Comparison of ENCODE assay signal across 18 cellular contexts in genomic region chr11:123206671-123207421, GRCh38. TPM values are rescaled to one million over a fixed set of nuclear protein-coding genes. Genes with fewer than 3 reads are reported as not detected.
DNase-seq lines count a peak whose midpoint lies in the region; ATAC-seq and TF ChIP-seq lines count a peak whose summit lies in the region.
"Had no signal": no experiment of that assay in that cellular context is flagged by ENCODE, and none has a peak within 500 bp of the region (broad histone marks: within the 10 kb centered on the region; RNA-seq: fewer than 3 reads in every experiment).

No MANE protein-coding gene starts in this region.

- H3K4me3 Mint-ChIP-seq in MCF 10A (ENCODE audit: unreplicated experiment): no peak overlapping the region
- no peak overlapping the region for H3K4me3 Mint-ChIP-seq in endothelial cell (ENCODE audit: unreplicated experiment)
- H3K4me3 Mint-ChIP-seq in neural crest cell: peak overlapping the region; percentile 1
- no peak overlapping the region for H3K4me3 Mint-ChIP-seq in CD4-positive, alpha-beta T cell
- H3K4me3 Mint-ChIP-seq: activated CD4-positive, alpha-beta memory T cell treated with anti-CD3 and anti-CD28 coated beads, Interleukin-2, amount 10 ng/mL, durations not matched to agents 7 days and 5 days; activated naive CD8-positive, alpha-beta T cell had no signal

- no peak for ATAC-seq in GM21515 (IDR thresholded peaks at IDR 0.05; ENCODE audit: unreplicated experiment)
- no peak for ATAC-seq in CD4-positive, alpha-beta T cell (ENCODE audit: poor library complexity)

- no peaks in the 10 kb centered on the region for H3K9me3 ChIP-seq in CD4-positive, alpha-beta T cell (ENCODE audit: control insufficient read depth, low read length)
- H3K9me3 ChIP-seq: BLaER1, heart left ventricle had no signal

- no peaks in the 10 kb centered on the region for H3K27me3 ChIP-seq in CD4-positive, alpha-beta T cell (ENCODE audit: control insufficient read depth, insufficient read depth, low read length)
- H3K27me3 ChIP-seq: BLaER1 had no signal

- CTCF ChIA-PET in MCF 10A (lab: Yijun Ruan, JAX): interaction anchor here (0.8 to 1.3 kb wide), 4 partner anchors 11 to 268 kb away, joined by 3 to 4 read pairs (median 3); partner anchors contain the start of gene CLMP
- CTCF ChIA-PET in CD4-positive, alpha-beta T cell (lab: Charles Lee): interaction anchor here (0.9 kb wide), 1 partner anchor 20 kb away, joined by 3 read pairs; no protein-coding TSS in a partner anchor

- in situ Hi-C loops in T47D (cut with HindIII; ENCODE audit: low pct_unique_long_range_greater_than_20kb, low sequenced_read_pairs): no loop called here

- intact Hi-C loops in MCF 10A (cut with micrococcal nuclease): no loop called here
- intact Hi-C loops in CD4-positive, alpha-beta T cell (cut with DNase I, micrococcal nuclease): no loop called here

- POLR2A ChIA-PET in MCF 10A (lab: Yijun Ruan, JAX): interaction anchor here (0.6 kb wide), 1 partner anchor 88 kb away, joined by 3 read pairs; no protein-coding TSS in a partner anchor
- POLR2A ChIA-PET in CD4-positive, alpha-beta T cell (lab: Charles Lee): no interaction called here

- TF ChIP-seq CTCF in MCF 10A (IDR thresholded peaks at IDR 0.05; ENCODE audit: unreplicated experiment) (no peak), endothelial cell (IDR thresholded peaks at IDR 0.05; ENCODE audit: unreplicated experiment) (no peak), neural crest cell (conservative IDR thresholded peaks at IDR 0.05) (no peak)
- no peak for TF ChIP-seq CTCF in CD4-positive, alpha-beta T cell (IDR thresholded peaks at IDR 0.05)

- no peaks in the 10 kb centered on the region for H3K27me3 Mint-ChIP-seq in MCF 10A (ENCODE audit: insufficient read depth, unreplicated experiment)
- H3K27me3 Mint-ChIP-seq in endothelial cell (ENCODE audit: unreplicated experiment): no peaks in the 10 kb centered on the region
- H3K27me3 Mint-ChIP-seq in neural crest cell (ENCODE audit: low read depth): peaks cover 3% of the 10 kb centered on the region
- peaks cover 39% of the 10 kb centered on the region for H3K27me3 Mint-ChIP-seq in CD4-positive, alpha-beta T cell

- H3K9me3 Mint-ChIP-seq in MCF 10A (ENCODE audit: unreplicated experiment) (no peaks in the 10 kb centered on the region), endothelial cell (ENCODE audit: unreplicated experiment) (no peaks in the 10 kb centered on the region), neural crest cell (no peaks in the 10 kb centered on the region)
- no peaks in the 10 kb centered on the region for H3K9me3 Mint-ChIP-seq in CD4-positive, alpha-beta T cell
- H3K9me3 Mint-ChIP-seq: activated CD4-positive, alpha-beta memory T cell treated with anti-CD3 and anti-CD28 coated beads, Interleukin-2, amount 10 ng/mL, durations not matched to agents 7 days and 5 days had no signal

- no peak overlapping the region for H3K27ac ChIP-seq in CD4-positive, alpha-beta T cell (ENCODE audit: low read depth, low read length)
- H3K27ac ChIP-seq: BLaER1, VCaP had no signal

- DNase-seq in T47D (ENCODE audit: low read depth in 1 of 2, low spot score in 1 of 2) (peak; percentile 50 to 76), MCF 10A (ENCODE audit: unreplicated experiment) (no peak), endothelial cell (ENCODE audit: low spot score) (no peak), neural crest cell (ENCODE audit: low read depth, low spot score) (no peak), OCI-M2 (lab: John Stamatoyannopoulos, UW; ENCODE audit: unreplicated experiment) (no peak), NCI-H526 (lab: John Stamatoyannopoulos, UW) (no peak)
- DNase-seq in CD4-positive, alpha-beta T cell: no peak
- DNase-seq: activated CD4-positive, alpha-beta memory T cell treated with anti-CD3 and anti-CD28 coated beads, Interleukin-2, amount 10 ng/mL, durations not matched to agents 7 days and 5 days; DMS153; heart left ventricle; NCI-H146; NCI-H345; small intestine; T-helper 1 cell had no signal

- peaks cover 14% of the 10 kb centered on the region for H3K4me1 Mint-ChIP-seq in MCF 10A (ENCODE audit: insufficient read depth, unreplicated experiment)
- peaks cover 11% of the 10 kb centered on the region for H3K4me1 Mint-ChIP-seq in endothelial cell (ENCODE audit: unreplicated experiment)
- peaks cover 57% of the 10 kb centered on the region for H3K4me1 Mint-ChIP-seq in neural crest cell
- no peaks in the 10 kb centered on the region for H3K4me1 Mint-ChIP-seq in CD4-positive, alpha-beta T cell (ENCODE audit: low read depth)
- H3K4me1 Mint-ChIP-seq: activated CD4-positive, alpha-beta memory T cell treated with anti-CD3 and anti-CD28 coated beads, Interleukin-2, amount 10 ng/mL, durations not matched to agents 7 days and 5 days had no signal

- no peaks in the 10 kb centered on the region for H3K36me3 Mint-ChIP-seq in MCF 10A (ENCODE audit: insufficient read depth, unreplicated experiment)
- H3K36me3 Mint-ChIP-seq in endothelial cell (ENCODE audit: low read depth, unreplicated experiment): no peaks in the 10 kb centered on the region
- H3K36me3 Mint-ChIP-seq in neural crest cell (ENCODE audit: low read depth): no peaks in the 10 kb centered on the region
- no peaks in the 10 kb centered on the region for H3K36me3 Mint-ChIP-seq in CD4-positive, alpha-beta T cell (ENCODE audit: low read depth)

- H3K27ac Mint-ChIP-seq in MCF 10A (ENCODE audit: low read depth, unreplicated experiment) (no peak overlapping the region), endothelial cell (ENCODE audit: unreplicated experiment) (peak overlapping the region; percentile 71), neural crest cell (ENCODE audit: unreplicated experiment) (peak overlapping the region; percentile 30)
- no peak overlapping the region for H3K27ac Mint-ChIP-seq in CD4-positive, alpha-beta T cell
- H3K27ac Mint-ChIP-seq: activated CD4-positive, alpha-beta memory T cell treated with anti-CD3 and anti-CD28 coated beads, Interleukin-2, amount 10 ng/mL, durations not matched to agents 7 days and 5 days; activated naive CD8-positive, alpha-beta T cell had no signal

- BruUV-seq in MCF 10A (replicated peaks; lab: Mats Ljungman, UMichigan): no TSS peak

RNA-seq across cellular contexts. Expression of gene CLMP, which starts 11.8 kb away (rescaled TPM):
- total RNA-seq in MCF 10A (2022) (86.1 and 91.9 TPM in 2 replicates), endothelial cell (ENCODE audit: unreplicated experiment) (5.5 TPM), neural crest cell (4.2 and 4.3 TPM in 2 replicates)
- under 1 TPM; 0.06 to 0.19 TPM for total RNA-seq in CD4-positive, alpha-beta T cell

Comparison
In these comparisons a context has a peak if more than half of its experiments do, and no peak if none do; other contexts are left out.
1. DNase-seq: peak in T47D (2 of 2); none in MCF 10A (single experiment), endothelial cell (single experiment), neural crest cell (single experiment), OCI-M2 (single experiment), NCI-H526 (0 of 2) and CD4-positive, alpha-beta T cell (0 of 10).
2. H3K27ac Mint-ChIP-seq: peak in endothelial cell (single experiment) and neural crest cell (single experiment); none in MCF 10A (single experiment) and CD4-positive, alpha-beta T cell (single experiment).
3. RNA of gene CLMP, which starts 11.8 kb away (total RNA-seq): 86.1 to 91.9 TPM in MCF 10A; 5.5 TPM in endothelial cell (single experiment), 4.2 to 4.3 TPM in neural crest cell and 0.06 to 0.19 TPM in CD4-positive, alpha-beta T cell; every median in the first group is over 10 times any median in the second.